Comparison of ENCODE assay signal across 1 cellular context in genomic region chr10:110852255-110852896, GRCh38.
TF ChIP-seq lines count a peak whose summit lies in the region.

No MANE protein-coding gene starts in this region.

TF ChIP-seq in H1, 55 proteins besides CTCF, POLR2A, EP300 and RAD21 (continued from another document):
- no peak for TF ChIP-seq ZNF274 (IDR thresholded peaks at IDR 0.05; ENCODE audit: borderline replicate concordance, extremely low read depth, low read length)
- TF ChIP-seq BRCA1 (IDR thresholded peaks at IDR 0.05; ENCODE audit: low read depth, low read length): no peak
- TF ChIP-seq CHD1 (IDR thresholded peaks at IDR 0.05; ENCODE audit: low read depth, low read length): no peak
